ENCODE assay signal across 22 cellular contexts in genomic region chr1:247343801-247344200, GRCh38.
"Had no signal": no experiment of that assay in that cellular context is flagged by ENCODE, and none has a peak within 500 bp of the region (broad histone marks: within the 10 kb centered on the region; RNA-seq: fewer than 3 reads in every experiment).

No MANE protein-coding gene starts in this region.

- H3K4me3 Mint-ChIP-seq: activated CD4-positive, alpha-beta memory T cell treated with anti-CD3 and anti-CD28 coated beads for 36 hours; activated naive CD4-positive, alpha-beta T cell treated with anti-CD3 and anti-CD28 coated beads, Interleukin-2, amount 10 ng/mL, durations not matched to agents 7 days and 5 days; memory B cell; nephron; stimulated activated naive B cell treated with anti-CD40 and anti-IgM and Interleukin-4, amounts not matched to agents 10 μg/mL and 1 μg/mL and 100 μg/mL, for 72 hours had no signal

- H3K9me3 Mint-ChIP-seq: activated CD4-positive, alpha-beta memory T cell treated with anti-CD3 and anti-CD28 coated beads for 36 hours; activated naive CD4-positive, alpha-beta T cell treated with anti-CD3 and anti-CD28 coated beads, Interleukin-2, amount 10 ng/mL, durations not matched to agents 7 days and 5 days; memory B cell; nephron; stimulated activated naive B cell treated with anti-CD40 and anti-IgM and Interleukin-4, amounts not matched to agents 10 μg/mL and 1 μg/mL and 100 μg/mL, for 72 hours had no signal

- H3K4me1 ChIP-seq: uterus had no signal

- DNase-seq: activated CD4-positive, alpha-beta memory T cell treated with anti-CD3 and anti-CD28 coated beads for 36 hours; activated CD4-positive, alpha-beta T cell treated with anti-CD3 and anti-CD28 coated beads for 48 hours; activated effector memory CD4-positive, alpha-beta T cell treated with anti-CD3 and anti-CD28 coated beads, Interleukin-2, amount 50 U/mL, for 16 hours; activated naive CD4-positive, alpha-beta T cell treated with anti-CD3 and anti-CD28 coated beads, Interleukin-2, amount 10 ng/mL, durations not matched to agents 7 days and 5 days; amygdala; cortex of kidney; head of caudate nucleus; left colon; nucleus accumbens; sigmoid colon; stimulated activated CD4-positive, alpha-beta T cell treated with anti-CD3 and anti-CD28 coated beads, Interleukin-2, amount 100 ng/mL, for 48 hours; stimulated activated CD8-positive, alpha-beta memory T cell treated with anti-CD3 and anti-CD28 coated beads, Interleukin-4, amount 100 ng/mL, for 48 hours; stimulated activated naive B cell treated with anti-CD40 and anti-IgM and Interleukin-4, amounts not matched to agents 10 μg/mL and 1 μg/mL and 100 μg/mL, for 72 hours; testis; uterus had no signal

- H3K9me3 ChIP-seq: gastroesophageal sphincter, sigmoid colon, testis, uterus had no signal

- ATAC-seq: gastroesophageal sphincter; left colon; stimulated activated naive B cell treated with anti-CD40 and anti-IgM and Interleukin-4, amounts not matched to agents 10 μg/mL and 1 μg/mL and 100 μg/mL, for 72 hours had no signal

- H3K27ac ChIP-seq: cardiac muscle cell, epithelial cell of prostate, testis, uterus had no signal

- H3K27ac Mint-ChIP-seq: activated CD4-positive, alpha-beta memory T cell treated with anti-CD3 and anti-CD28 coated beads for 36 hours; activated naive CD4-positive, alpha-beta T cell treated with anti-CD3 and anti-CD28 coated beads, Interleukin-2, amount 10 ng/mL, durations not matched to agents 7 days and 5 days; memory B cell; nephron; stimulated activated naive B cell treated with anti-CD40 and anti-IgM and Interleukin-4, amounts not matched to agents 10 μg/mL and 1 μg/mL and 100 μg/mL, for 72 hours had no signal

- FAIRE-seq: keratinocyte had no signal

- H3K36me3 ChIP-seq: cardiac muscle cell, sigmoid colon, uterus had no signal

- H3K4me3 ChIP-seq: cardiac muscle cell, gastroesophageal sphincter, sigmoid colon, smooth muscle cell, testis, uterus had no signal

- H3K36me3 Mint-ChIP-seq: activated CD4-positive, alpha-beta memory T cell treated with anti-CD3 and anti-CD28 coated beads for 36 hours; activated naive CD4-positive, alpha-beta T cell treated with anti-CD3 and anti-CD28 coated beads, Interleukin-2, amount 10 ng/mL, durations not matched to agents 7 days and 5 days had no signal

- H3K27me3 Mint-ChIP-seq: stimulated activated naive B cell treated with anti-CD40 and anti-IgM and Interleukin-4, amounts not matched to agents 10 μg/mL and 1 μg/mL and 100 μg/mL, for 72 hours had no signal

- H3K27me3 ChIP-seq: cardiac muscle cell, testis, uterus had no signal
